ENCODE assay signal across 8 cellular contexts in the genomic region with DNA sequence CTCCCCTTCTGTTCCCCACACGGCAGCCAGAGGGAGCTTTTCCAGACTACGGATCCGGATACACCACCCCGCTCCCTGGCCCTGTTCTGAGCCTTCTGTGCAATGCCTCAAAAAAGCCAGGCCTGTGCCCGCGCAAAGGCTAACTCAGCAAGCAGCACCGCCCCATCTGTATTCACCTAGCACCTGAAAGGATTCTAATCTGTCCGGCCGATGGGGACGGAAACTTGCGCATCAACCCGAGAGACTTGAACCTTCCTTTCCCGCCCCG. TPM values are rescaled to one million over a fixed set of nuclear protein-coding genes. Genes with fewer than 3 reads are reported as not detected.
DNase-seq lines count a peak whose midpoint lies in the region; ATAC-seq and TF ChIP-seq lines count a peak whose summit lies in the region.

No MANE protein-coding gene starts in this region.

- POLR2A ChIA-PET in HEK293 (lab: Yijun Ruan, JAX), result interaction anchor here (0.6 to 4.6 kb wide), 25 partner anchors 14 to 381 kb away, joined by 3 to 107 read pairs (median 10); a partner anchor contains a TSS

- DNase-seq in DMS114 treated with DMSO at 0.1 percent for 48 hours (lab: John Stamatoyannopoulos, UW; ENCODE audit: unreplicated experiment), result peak; percentile 53
- DNase-seq in NCI-H2227 (lab: John Stamatoyannopoulos, UW; ENCODE audit: unreplicated experiment), result peak; percentile 92
- peak; percentile 78 for DNase-seq in coronary artery (ENCODE audit: low spot score)
- DNase-seq in left colon, result peak; percentile 70 to 72
- peak; percentile 57 to 60 for DNase-seq in stimulated activated CD4-positive, alpha-beta T cell treated with anti-CD3 and anti-CD28 coated beads, Interleukin-2, amount 100 ng/mL, for 24 hours

- peak overlapping the region; percentile 94 for H3K27ac ChIP-seq in HEK293 (ENCODE audit: extremely low read depth, low read depth, low read length)
- H3K27ac ChIP-seq in coronary artery, result peak overlapping the region; percentile 91 to 98

- CTCF ChIA-PET in HEK293 (lab: Yijun Ruan, JAX), result interaction anchor here (0.6 to 3.4 kb wide), 41 partner anchors 9 to 517 kb away, joined by 3 to 26 read pairs (median 5); a partner anchor contains a TSS

- H3K4me1 ChIP-seq in HEK293 (ENCODE audit: control insufficient read depth, insufficient read depth, low read length), result peaks cover 10% of the 10 kb centered on the region

- intact Hi-C loops in left colon (cut with DNase I, micrococcal nuclease), result no loop called here

- H3K4me3 ChIP-seq in HEK293 (ENCODE audit: low read depth, low read length), result peak overlapping the region; percentile 74
- H3K4me3 ChIP-seq in WI38 (ENCODE audit: low read depth, low read length), result peak overlapping the region; percentile 84
- peak overlapping the region; percentile 93 for H3K4me3 ChIP-seq in coronary artery

- TF ChIP-seq CTCF in HEK293 (tag by site-specific recombination; IDR thresholded peaks at IDR 0.05), result no peak
- peak; percentile 82; the same call in 1 of the 2 replicates for TF ChIP-seq CTCF in WI38 (IDR thresholded peaks at IDR 0.05; ENCODE audit: low read depth, low read length)
- no peak for TF ChIP-seq CTCF in coronary artery (IDR thresholded peaks at IDR 0.05)

- peaks cover 0 to 23% of the 10 kb centered on the region in 2 experiments; a peak in 1 of 3 replicates for H3K36me3 ChIP-seq in HEK293 (ENCODE audit: control insufficient read depth in 2 of 2, insufficient read depth in 1 of 2, low read length in 2 of 2)

- H3K9me3 ChIP-seq in HEK293 (ENCODE audit: control insufficient read depth, insufficient read depth, low read depth, low read length), result no peaks in the 10 kb centered on the region

- ATAC-seq in left colon (peak; percentile 55), HG03280 (IDR thresholded peaks at IDR 0.05; ENCODE audit: unreplicated experiment) (no peak)

TF ChIP-seq in HEK293, 187 proteins besides CTCF, POLR2A, EP300 and RAD21:
- TF ChIP-seq, protein P1, sequence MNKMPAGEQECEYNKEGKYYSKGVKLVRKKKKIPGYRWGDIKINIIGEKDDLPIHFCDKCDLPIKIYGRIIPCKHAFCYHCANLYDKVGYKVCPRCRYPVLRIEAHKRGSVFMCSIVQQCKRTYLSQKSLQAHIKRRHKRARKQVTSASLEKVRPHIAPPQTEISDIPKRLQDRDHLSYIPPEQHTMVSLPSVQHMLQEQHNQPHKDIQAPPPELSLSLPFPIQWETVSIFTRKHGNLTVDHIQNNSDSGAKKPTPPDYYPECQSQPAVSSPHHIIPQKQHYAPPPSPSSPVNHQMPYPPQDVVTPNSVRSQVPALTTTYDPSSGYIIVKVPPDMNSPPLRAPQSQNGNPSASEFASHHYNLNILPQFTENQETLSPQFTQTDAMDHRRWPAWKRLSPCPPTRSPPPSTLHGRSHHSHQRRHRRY (tag by site-specific recombination; IDR thresholded peaks at IDR 0.05), result no peak
- TF ChIP-seq, protein P2, sequence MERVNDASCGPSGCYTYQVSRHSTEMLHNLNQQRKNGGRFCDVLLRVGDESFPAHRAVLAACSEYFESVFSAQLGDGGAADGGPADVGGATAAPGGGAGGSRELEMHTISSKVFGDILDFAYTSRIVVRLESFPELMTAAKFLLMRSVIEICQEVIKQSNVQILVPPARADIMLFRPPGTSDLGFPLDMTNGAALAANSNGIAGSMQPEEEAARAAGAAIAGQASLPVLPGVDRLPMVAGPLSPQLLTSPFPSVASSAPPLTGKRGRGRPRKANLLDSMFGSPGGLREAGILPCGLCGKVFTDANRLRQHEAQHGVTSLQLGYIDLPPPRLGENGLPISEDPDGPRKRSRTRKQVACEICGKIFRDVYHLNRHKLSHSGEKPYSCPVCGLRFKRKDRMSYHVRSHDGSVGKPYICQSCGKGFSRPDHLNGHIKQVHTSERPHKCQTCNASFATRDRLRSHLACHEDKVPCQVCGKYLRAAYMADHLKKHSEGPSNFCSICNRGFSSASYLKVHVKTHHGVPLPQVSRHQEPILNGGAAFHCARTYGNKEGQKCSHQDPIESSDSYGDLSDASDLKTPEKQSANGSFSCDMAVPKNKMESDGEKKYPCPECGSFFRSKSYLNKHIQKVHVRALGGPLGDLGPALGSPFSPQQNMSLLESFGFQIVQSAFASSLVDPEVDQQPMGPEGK (tag by site-specific recombination; IDR thresholded peaks at IDR 0.05), result no peak
- TF ChIP-seq ZNF248 (tag by site-specific recombination; IDR thresholded peaks at IDR 0.05) (no peak), TRIM28 (IDR thresholded peaks at IDR 0.05; ENCODE audit: borderline replicate concordance, low read length) (no peak), IKZF3 (tag by site-specific recombination; IDR thresholded peaks at IDR 0.05) (peak; percentile 25; the same call in 1 of the 2 replicates), ZBTB48 (tag by site-specific recombination; IDR thresholded peaks at IDR 0.05) (0 out of 2 replicates have a peak, but pooled peaks have one; percentile 9), ZNF394 (tag by site-specific recombination; IDR thresholded peaks at IDR 0.05; ENCODE audit: borderline replicate concordance) (no peak), PRDM1 (tag by site-specific recombination; IDR thresholded peaks at IDR 0.05) (no peak), REPIN1 (tag by site-specific recombination; IDR thresholded peaks at IDR 0.05; ENCODE audit: low read depth) (no peak), ZFHX2 (tag by site-specific recombination; conservative IDR thresholded peaks at IDR 0.05) (no peak), ZNF830 (tag by site-specific recombination; IDR thresholded peaks at IDR 0.05; ENCODE audit: low read depth) (no peak), KLF1 (tag by site-specific recombination; IDR thresholded peaks at IDR 0.05) (no peak), ZNF610 (tag by site-specific recombination; IDR thresholded peaks at IDR 0.05; ENCODE audit: borderline replicate concordance) (no peak), ZNF433 (tag by site-specific recombination; IDR thresholded peaks at IDR 0.05; ENCODE audit: low read depth) (no peak), ZNF175 (tag by site-specific recombination; IDR thresholded peaks at IDR 0.05) (no peak), KLF8 (tag by site-specific recombination; IDR thresholded peaks at IDR 0.05) (no peak), ZNF768 (tag by site-specific recombination; IDR thresholded peaks at IDR 0.05) (0 out of 2 replicates have a peak, but pooled peaks have one; percentile 26), ZNF501 (tag by site-specific recombination; IDR thresholded peaks at IDR 0.05) (no peak), BCL11A (tag by site-specific recombination; IDR thresholded peaks at IDR 0.05; ENCODE audit: low read depth) (no peak), ZNF514 (tag by site-specific recombination; IDR thresholded peaks at IDR 0.05) (no peak), ZNF777 (tag by site-specific recombination; IDR thresholded peaks at IDR 0.05; ENCODE audit: borderline replicate concordance) (no peak), ZNF654 (tag by site-specific recombination; IDR thresholded peaks at IDR 0.05; ENCODE audit: low read depth) (no peak), ZNF133 (tag by site-specific recombination; IDR thresholded peaks at IDR 0.05) (no peak), SETDB1 (IDR thresholded peaks at IDR 0.05; ENCODE audit: insufficient read length, low read length) (no peak), ZNF561 (tag by site-specific recombination; IDR thresholded peaks at IDR 0.05; ENCODE audit: borderline replicate concordance) (peak; percentile 10; the same call in 1 of the 2 replicates), ZNF707 (tag by site-specific recombination; IDR thresholded peaks at IDR 0.05) (peak; percentile 62; the same call in 1 of the 2 replicates), ZNF341 (tag by site-specific recombination; IDR thresholded peaks at IDR 0.05; ENCODE audit: low read depth) (peak; percentile 90), ZNF747 (tag by site-specific recombination; IDR thresholded peaks at IDR 0.05) (no peak), OSR2 (tag by site-specific recombination; IDR thresholded peaks at IDR 0.05) (no peak), YY1 (tag by site-specific recombination; IDR thresholded peaks at IDR 0.05) (no peak)

RNA-seq across cellular contexts. Expression of a gene that starts 0.6 kb away (rescaled TPM):
- total RNA-seq in left colon, result 10 to 100 TPM; 13.7 to 14.3 TPM

RNA-seq across cellular contexts. Expression of a gene that starts 7.2 kb away (rescaled TPM):
- 1 to 10 TPM; 2.8 to 4.6 TPM for total RNA-seq in left colon

RNA-seq across cellular contexts. Expression of a gene that starts 24.8 kb away (rescaled TPM):
- 100 to 1,000 TPM; 171 to 184 TPM for total RNA-seq in left colon

RNA-seq across cellular contexts. Expression of a gene that starts 35.9 kb away (rescaled TPM):
- total RNA-seq in left colon, result 100 to 1,000 TPM; 204 to 215 TPM

RNA-seq across cellular contexts. Expression of a gene that starts 39.4 kb away (rescaled TPM):
- total RNA-seq in left colon, result 10 to 100 TPM; 55.8 to 70.4 TPM
